Comparison of ENCODE assay signal across 8 cellular contexts in genomic region chr20:17843246-17844132, GRCh38.
DNase-seq lines count a peak whose midpoint lies in the region; ATAC-seq and TF ChIP-seq lines count a peak whose summit lies in the region.

No MANE protein-coding gene starts in this region.

- ATAC-seq in GM18505 (IDR thresholded peaks at IDR 0.05; ENCODE audit: unreplicated experiment), result peak; percentile 69
- no peak for ATAC-seq in GM19397 (IDR thresholded peaks at IDR 0.05; ENCODE audit: unreplicated experiment)

- H3K4me1 Mint-ChIP-seq in nephron, result peaks cover 41% of the 10 kb centered on the region

- H3K27me3 Mint-ChIP-seq in nephron (ENCODE audit: low read depth), result no peaks in the 10 kb centered on the region

- H3K27me3 ChIP-seq in colonic mucosa, result no peaks in the 10 kb centered on the region

- H3K9ac ChIP-seq in colonic mucosa (ENCODE audit: low read depth in 2 of 2, low read length in 2 of 2), result peak overlapping the region in 1 of 2 donors; percentile 28

- H3K4me1 ChIP-seq in colonic mucosa, result peaks cover 3% of the 10 kb centered on the region

- TF ChIP-seq CTCF in colonic mucosa (IDR thresholded peaks at IDR 0.05) (no peak), nephron (IDR thresholded peaks at IDR 0.05; ENCODE audit: unreplicated experiment in 3 of 3) (no peak), GM10266 (IDR thresholded peaks at IDR 0.05; ENCODE audit: control insufficient read depth, insufficient read depth, low read depth, missing control alignments) (no peak)

- H3K9me3 Mint-ChIP-seq in nephron, result no peaks in the 10 kb centered on the region

- TF ChIP-seq POLR2A in GM18505 (IDR thresholded peaks at IDR 0.05; ENCODE audit: borderline replicate concordance, extremely low read depth, insufficient read depth, insufficient read length), result no peak

- no peaks in the 10 kb centered on the region for H3K36me3 ChIP-seq in colonic mucosa

- no peaks in the 10 kb centered on the region for H3K36me3 Mint-ChIP-seq in nephron (ENCODE audit: low read depth)

- DNase-seq in M059J (ENCODE audit: low read depth) (peak; percentile 100), colonic mucosa (no peak), NCI-H1694 (lab: John Stamatoyannopoulos, UW) (no peak), SKM-1 (lab: John Stamatoyannopoulos, UW; ENCODE audit: unreplicated experiment) (no peak), GM10266 (ENCODE audit: extremely low spot score) (no peak)

- no peaks in the 10 kb centered on the region for H3K9me3 ChIP-seq in colonic mucosa

- intact Hi-C loops in colonic mucosa (cut with DNase I), result no loop called here

- peak overlapping the region in 1 of 3 experiments; percentile 20 for H3K4me3 Mint-ChIP-seq in nephron

- no peak overlapping the region for H3K4me3 ChIP-seq in colonic mucosa

- H3K27ac ChIP-seq in colonic mucosa, result peak overlapping the region; percentile 34

- H3K27ac Mint-ChIP-seq in nephron, result peak overlapping the region; percentile 44 to 86 (median 79)
